ENCODE assay signal across 8 cellular contexts in the genomic region with DNA sequence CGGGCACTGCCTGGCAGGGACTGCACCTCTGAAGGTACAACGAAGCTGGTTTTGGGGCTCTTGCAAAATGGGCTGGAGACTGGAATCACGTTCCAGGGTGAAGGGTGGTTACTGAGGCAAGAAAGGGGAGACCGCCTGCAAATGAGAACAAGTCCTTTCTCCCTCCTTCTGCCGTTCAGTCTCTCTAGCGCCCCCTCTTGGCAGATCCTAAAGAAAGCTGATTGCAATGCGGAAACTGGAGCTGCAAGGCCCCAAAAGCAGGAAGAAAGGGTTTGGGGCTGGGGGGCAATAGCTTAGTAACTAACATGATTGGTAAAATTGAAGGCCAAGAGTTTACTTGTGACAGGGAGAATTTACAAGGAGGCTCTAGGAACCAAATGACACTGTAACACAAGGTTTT.
DNase-seq lines count a peak whose midpoint lies in the region; ATAC-seq and TF ChIP-seq lines count a peak whose summit lies in the region.

No MANE protein-coding gene starts in this region.

- H3K79me1 ChIP-seq in neuronal stem cell (ENCODE audit: low read depth, low read length), result no peaks in the 10 kb centered on the region

- no peaks in the 10 kb centered on the region for H3K4me1 ChIP-seq in neuronal stem cell (ENCODE audit: control insufficient read depth in 2 of 2, insufficient read depth in 1 of 2, low read depth in 1 of 2, low read length in 2 of 2)

- peaks cover 0 to under 1% (median 0%) of the 10 kb centered on the region in 3 experiments for H3K27me3 ChIP-seq in neuronal stem cell (ENCODE audit: control insufficient read depth in 3 of 3, insufficient read depth in 3 of 3, low read depth in 1 of 3, low read length in 3 of 3)

- H3K14ac ChIP-seq in neuronal stem cell (ENCODE audit: low read length), result no peak overlapping the region

- H3K36me3 ChIP-seq in neuronal stem cell (replicated peaks in 1 of 2; ENCODE audit: control insufficient read depth in 2 of 2, insufficient read depth in 2 of 2, low read length in 2 of 2), result no peaks in the 10 kb centered on the region

- no peak overlapping the region for H3K4me2 ChIP-seq in neuronal stem cell (ENCODE audit: insufficient read depth, low read length, poor library complexity, severe bottlenecking)

- no peak overlapping the region for H3K4me3 ChIP-seq in Jurkat, Clone E6-1 (ENCODE audit: low read length)
- H3K4me3 ChIP-seq in astrocyte of the cerebellum (ENCODE audit: low read depth, low read length), result no peak overlapping the region
- H3K4me3 ChIP-seq in neuronal stem cell (ENCODE audit: low read length in 2 of 2), result no peak overlapping the region

- H4K8ac ChIP-seq in neuronal stem cell (ENCODE audit: low read depth, low read length), result no peak overlapping the region

- H3K4me3 Mint-ChIP-seq in activated T-cell treated with anti-CD3 and anti-CD28 coated beads, Interleukin-2, amount 50 U/mL, for 72 hours, result no peak overlapping the region
- no peak overlapping the region for H3K4me3 Mint-ChIP-seq in activated T-cell treated with anti-CD3 and anti-CD28 coated beads, Interleukin-2, amount 50 U/mL, for 4 hours

- in situ Hi-C loops in astrocyte of the cerebellum (cut with HindIII; ENCODE audit: low sequenced_read_pairs), result no loop called here

- H3K23ac ChIP-seq in neuronal stem cell (ENCODE audit: low read depth, low read length, poor library complexity), result no peak overlapping the region

- H3K27me3 Mint-ChIP-seq in activated T-cell treated with anti-CD3 and anti-CD28 coated beads, Interleukin-2, amount 50 U/mL, for 72 hours (ENCODE audit: low read depth), result no peaks in the 10 kb centered on the region
- no peaks in the 10 kb centered on the region for H3K27me3 Mint-ChIP-seq in activated T-cell treated with anti-CD3 and anti-CD28 coated beads, Interleukin-2, amount 50 U/mL, for 4 hours (ENCODE audit: low read depth)

- no CpG with 5 or more reads among the region's 7 CpGs for WGBS in neuronal stem cell (ENCODE audit: extremely low coverage in 2 of 2, insufficient read length in 2 of 2, insufficient replicate concordance in 1 of 2), 2 donors

- no peak overlapping the region for H3K18ac ChIP-seq in neuronal stem cell (ENCODE audit: low read length)

- H2AFZ ChIP-seq in neuronal stem cell (ENCODE audit: low read length), result no peak overlapping the region

- TF ChIP-seq CTCF in astrocyte of the cerebellum (IDR thresholded peaks at IDR 0.05; ENCODE audit: low read depth, low read length, missing control alignments), result peak; percentile 35

- no peak overlapping the region for H3K27ac ChIP-seq in neuronal stem cell (replicated peaks; ENCODE audit: low read length)

- no peak overlapping the region for H3K9ac ChIP-seq in neuronal stem cell (ENCODE audit: low read depth, low read length, poor library complexity)

- H4K91ac ChIP-seq in neuronal stem cell (ENCODE audit: low read depth, low read length, poor library complexity), result no peak overlapping the region

- no peak overlapping the region for H3K27ac Mint-ChIP-seq in activated T-cell treated with anti-CD3 and anti-CD28 coated beads, Interleukin-2, amount 50 U/mL, for 72 hours

- ATAC-seq in activated T-cell treated with anti-CD3 and anti-CD28 coated beads, Interleukin-2, amount 50 U/mL, for 72 hours (replicated peaks in 1 of 2), result no peak
- ATAC-seq in activated T-cell treated with anti-CD3 and anti-CD28 coated beads, Interleukin-2, amount 50 U/mL, for 4 hours, result no peak
- ATAC-seq in HG02610 (IDR thresholded peaks at IDR 0.05; ENCODE audit: unreplicated experiment), result no peak
- ATAC-seq in GM19452 (IDR thresholded peaks at IDR 0.05; ENCODE audit: unreplicated experiment), result no peak

- H2AK5ac ChIP-seq in neuronal stem cell (ENCODE audit: low read depth, low read length), result no peak overlapping the region

- no peaks in the 10 kb centered on the region for H3K4me1 Mint-ChIP-seq in activated T-cell treated with anti-CD3 and anti-CD28 coated beads, Interleukin-2, amount 50 U/mL, for 72 hours (ENCODE audit: low read depth)
- no peaks in the 10 kb centered on the region for H3K4me1 Mint-ChIP-seq in activated T-cell treated with anti-CD3 and anti-CD28 coated beads, Interleukin-2, amount 50 U/mL, for 4 hours (ENCODE audit: low read depth)

- no peaks in the 10 kb centered on the region for H3K36me3 Mint-ChIP-seq in activated T-cell treated with anti-CD3 and anti-CD28 coated beads, Interleukin-2, amount 50 U/mL, for 72 hours (ENCODE audit: insufficient read depth in 2 of 2)
- no peaks in the 10 kb centered on the region for H3K36me3 Mint-ChIP-seq in activated T-cell treated with anti-CD3 and anti-CD28 coated beads, Interleukin-2, amount 50 U/mL, for 4 hours (ENCODE audit: insufficient read depth)

- no peak overlapping the region for H2BK15ac ChIP-seq in neuronal stem cell (ENCODE audit: low read length)

- H2BK5ac ChIP-seq in neuronal stem cell (ENCODE audit: low read length), result no peak overlapping the region

- peak; percentile 29 to 34 for DNase-seq in activated T-cell treated with anti-CD3 and anti-CD28 coated beads, Interleukin-2, amount 50 U/mL, for 72 hours
- DNase-seq in activated T-cell treated with anti-CD3 and anti-CD28 coated beads, Interleukin-2, amount 50 U/mL, for 4 hours, result no peak
- DNase-seq in Jurkat, Clone E6-1 (ENCODE audit: low read depth, low spot score), result peak; percentile 56
- no peak for DNase-seq in astrocyte of the cerebellum (ENCODE audit: low read depth)
- peak; percentile 27 for DNase-seq in neuronal stem cell (ENCODE audit: low spot score)
- no peak for DNase-seq in SK-N-DZ (ENCODE audit: low spot score)

- no peak overlapping the region for H3K4ac ChIP-seq in neuronal stem cell (ENCODE audit: low read length)

- H3K9me3 Mint-ChIP-seq in activated T-cell treated with anti-CD3 and anti-CD28 coated beads, Interleukin-2, amount 50 U/mL, for 72 hours, result no peaks in the 10 kb centered on the region
- H3K9me3 Mint-ChIP-seq in activated T-cell treated with anti-CD3 and anti-CD28 coated beads, Interleukin-2, amount 50 U/mL, for 4 hours, result no peaks in the 10 kb centered on the region

- H2BK120ac ChIP-seq in neuronal stem cell (ENCODE audit: low read depth, low read length), result no peak overlapping the region

- no peaks in the 10 kb centered on the region for H3K9me3 ChIP-seq in neuronal stem cell (replicated peaks in 1 of 2; ENCODE audit: control insufficient read depth in 2 of 2, insufficient read depth in 1 of 2, low read depth in 1 of 2, low read length in 2 of 2)

- H2BK12ac ChIP-seq in neuronal stem cell (ENCODE audit: low read length), result no peak overlapping the region

Comparison
In these comparisons a context has a peak if more than half of its experiments do, and no peak if none do; other contexts are left out.
1. DNase-seq: peak in activated T-cell treated with anti-CD3 and anti-CD28 coated beads, Interleukin-2, amount 50 U/mL, for 72 hours (2 of 2), Jurkat, Clone E6-1 (single experiment) and neuronal stem cell (single experiment); none in activated T-cell treated with anti-CD3 and anti-CD28 coated beads, Interleukin-2, amount 50 U/mL, for 4 hours (single experiment), astrocyte of the cerebellum (single experiment) and SK-N-DZ (single experiment).